25 cellular contexts compared by ENCODE assay signal in genomic region chr1:17566892-17567291, GRCh38. TPM values are rescaled to one million over a fixed set of nuclear protein-coding genes. Genes with fewer than 3 reads are reported as not detected.
DNase-seq lines count a peak whose midpoint lies in the region; ATAC-seq, FAIRE-seq and TF ChIP-seq lines count a peak whose summit lies in the region.
"Had no signal": no experiment of that assay in that cellular context is flagged by ENCODE, and none has a peak within 500 bp of the region (broad histone marks: within the 10 kb centered on the region; RNA-seq: fewer than 3 reads in every experiment).

No MANE protein-coding gene starts in this region.

- 0 out of 2 replicates have a peak, but pooled peaks cover 2% of the 10 kb centered on the region for H3K23me2 ChIP-seq in H1 (ENCODE audit: low read depth, low read length)

- TF ChIP-seq CTCF in heart left ventricle (IDR thresholded peaks at IDR 0.05), result no peak
- TF ChIP-seq CTCF in H1 (IDR thresholded peaks at IDR 0.05; ENCODE audit: control extremely low read depth in 1 of 3, insufficient read depth in 1 of 3, low read depth in 1 of 3, low read length in 3 of 3), result no peak
- TF ChIP-seq CTCF in prostate gland (IDR thresholded peaks at IDR 0.05), result no peak
- no peak for TF ChIP-seq CTCF in uterus (IDR thresholded peaks at IDR 0.05)

- H3K27ac ChIP-seq in heart left ventricle, result peak overlapping the region in 8 of 12 donors; percentile 79 to 99 (median 96)
- H3K27ac ChIP-seq in H1 (ENCODE audit: low read depth, low read length), result no peak overlapping the region
- H3K27ac ChIP-seq in prostate gland, result peak overlapping the region; percentile 87 to 92
- peak overlapping the region; percentile 92 to 99 for H3K27ac ChIP-seq in uterus

- H2AFZ ChIP-seq in H1 (ENCODE audit: low read length), result no peak overlapping the region

- H3K9ac ChIP-seq in H1 (replicated peaks in 1 of 4; ENCODE audit: extremely low read depth in 1 of 4, low read depth in 3 of 4, low read length in 3 of 4), result no peak overlapping the region

- no peak overlapping the region for H4K5ac ChIP-seq in H1 (ENCODE audit: insufficient read length, low read depth, low read length)

- no peak overlapping the region for H3K4ac ChIP-seq in H1 (replicated peaks; ENCODE audit: insufficient read length, low read depth, low read length)

- H4K20me1 ChIP-seq in H1 (replicated peaks in 1 of 2; ENCODE audit: control insufficient read depth in 1 of 2, insufficient read depth in 2 of 2, low read length in 2 of 2), result peaks cover 7 to 13% of the 10 kb centered on the region in 2 experiments

- H2BK120ac ChIP-seq in H1 (replicated peaks; ENCODE audit: low read depth, low read length), result no peak overlapping the region

- H3K56ac ChIP-seq in H1 (replicated peaks; ENCODE audit: insufficient read length, low read depth, low read length), result no peak overlapping the region

- no peak overlapping the region for H3K14ac ChIP-seq in H1 (ENCODE audit: insufficient read length)

- H2BK20ac ChIP-seq in H1 (ENCODE audit: low read length), result peak overlapping the region; percentile 67; the same call in 1 of the 2 replicates

- H2BK12ac ChIP-seq in H1 (ENCODE audit: low read depth, low read length), result peak overlapping the region; percentile 89; the same call in 1 of the 2 replicates

- no peak overlapping the region for H2BK15ac ChIP-seq in H1 (ENCODE audit: low read length)

- H2AK5ac ChIP-seq in H1 (ENCODE audit: low read depth, low read length), result peak overlapping the region; percentile 33; the same call in 1 of the 2 replicates

- no peak for TF ChIP-seq POLR2A in heart left ventricle (IDR thresholded peaks at IDR 0.05)
- no peak for TF ChIP-seq POLR2A in H1 (IDR thresholded peaks at IDR 0.05; ENCODE audit: control extremely low read depth in 1 of 2, low read depth in 2 of 2, low read length in 2 of 2)
- TF ChIP-seq POLR2A in prostate gland (IDR thresholded peaks at IDR 0.05), result no peak
- no peak for TF ChIP-seq POLR2A in uterus (IDR thresholded peaks at IDR 0.05)

- H3K18ac ChIP-seq in H1 (ENCODE audit: extremely low read depth, low read length), result no peak overlapping the region; the same call in 1 of the 2 replicates

- no peaks in the 10 kb centered on the region for H3K36me3 ChIP-seq in heart left ventricle
- no peaks in the 10 kb centered on the region for H3K36me3 ChIP-seq in H1 (ENCODE audit: control insufficient read depth in 2 of 4, insufficient read depth in 4 of 4, low read length in 3 of 4)
- no peaks in the 10 kb centered on the region for H3K36me3 ChIP-seq in prostate gland
- H3K36me3 ChIP-seq in uterus, result no peaks in the 10 kb centered on the region
- H3K36me3 ChIP-seq: thyroid gland had no signal

- TF ChIP-seq EP300 in H1 (IDR thresholded peaks at IDR 0.05; ENCODE audit: borderline replicate concordance in 1 of 2, low read depth in 2 of 2, low read length in 2 of 2), result no peak

- no peaks in the 10 kb centered on the region for H3K9me3 ChIP-seq in heart left ventricle
- no peaks in the 10 kb centered on the region for H3K9me3 ChIP-seq in H1 (ENCODE audit: insufficient read depth in 2 of 2, low read depth in 1 of 2, low read length in 1 of 2)
- H3K9me3 ChIP-seq in prostate gland, result no peaks in the 10 kb centered on the region
- no peaks in the 10 kb centered on the region for H3K9me3 ChIP-seq in uterus
- H3K9me3 ChIP-seq: psoas muscle, thyroid gland had no signal

- H3K79me1 ChIP-seq in H1 (ENCODE audit: low read depth, low read length), result peaks cover 45% of the 10 kb centered on the region

- H4K91ac ChIP-seq in H1 (replicated peaks; ENCODE audit: insufficient read length, low read length), result no peak overlapping the region

- DNase-seq in heart left ventricle, result peak in 1 of 5 donors; percentile 54
- DNase-seq in left ventricle myocardium superior, result no peak
- DNase-seq in H1 (ENCODE audit: low read depth in 1 of 2, low spot score in 2 of 2), result no peak
- DNase-seq in prostate gland (ENCODE audit: low spot score), result no peak
- DNase-seq in uterus, result no peak
- DNase-seq in activated effector memory CD4-positive, alpha-beta T cell treated with anti-CD3 and anti-CD28 coated beads, Interleukin-2, amount 50 U/mL, for 16 hours, result no peak
- DNase-seq in stimulated activated naive CD4-positive, alpha-beta T cell (lab: John Stamatoyannopoulos, UW), result no peak
- no peak for DNase-seq in NCI-H2107 (lab: John Stamatoyannopoulos, UW)
- DNase-seq: activated naive CD4-positive, alpha-beta T cell treated with anti-CD3 and anti-CD28 coated beads, Interleukin-2, amount 10 ng/mL, durations not matched to agents 7 days and 5 days; amygdala; effector CD8-positive, alpha-beta T cell; foreskin melanocyte; hypothalamus; mesenchymal stem cell; NCI-H2081 treated with DMSO at 0.1 percent for 48 hours; NCI-H446; small intestine; stimulated activated CD4-positive, alpha-beta T cell treated with anti-CD3 and anti-CD28 coated beads, Interleukin-2, amount 100 ng/mL, for 24 hours had no signal

- FAIRE-seq in H1 (lab: Jason Lieb, UNC), result no peak
- FAIRE-seq: G401.6, GM18507, K562, small intestine had no signal

- H3K4me1 ChIP-seq in heart left ventricle, result peaks cover 2 to 94% (median 67%) of the 10 kb centered on the region in 12 donors
- H3K4me1 ChIP-seq in H1 (replicated peaks in 1 of 4; ENCODE audit: control insufficient read depth in 3 of 4, insufficient read depth in 4 of 4, low read length in 3 of 4), result peaks cover 16 to 57% (median 45%) of the 10 kb centered on the region in 4 experiments
- peaks cover 5% of the 10 kb centered on the region for H3K4me1 ChIP-seq in prostate gland (replicated peaks)
- peaks cover 7 to 32% of the 10 kb centered on the region in 2 donors for H3K4me1 ChIP-seq in uterus

- no peak overlapping the region for H3K4me3 ChIP-seq in heart left ventricle
- no peak overlapping the region for H3K4me3 ChIP-seq in H1 (ENCODE audit: extremely low read depth in 1 of 4, insufficient read depth in 2 of 4, low read depth in 3 of 4, low read length in 4 of 4)
- H3K4me3 ChIP-seq in prostate gland, result no peak overlapping the region
- no peak overlapping the region for H3K4me3 ChIP-seq in uterus
- H3K4me3 ChIP-seq: GM23248, K562, psoas muscle, thyroid gland had no signal

- POLR2A ChIA-PET in H1 (lab: Charles Lee; ENCODE audit: partially characterized antibody), result interaction anchor here (0.6 to 1.6 kb wide), 2 partner anchors 14 to 62 kb away, joined by 3 read pairs; no protein-coding TSS in a partner anchor

- intact Hi-C loops in heart left ventricle (cut with DNase I) (no loop called here), left ventricle myocardium superior (cut with micrococcal nuclease) (no loop called here), prostate gland (cut with DNase I) (no loop called here), uterus (cut with DNase I; ENCODE audit: low total_unique reads) (no loop called here)

- no peak overlapping the region for H2BK5ac ChIP-seq in H1 (ENCODE audit: low read depth, low read length)

- no peak for TF ChIP-seq RAD21 in H1 (IDR thresholded peaks at IDR 0.05 in 1 of 2, conservative IDR thresholded peaks at IDR 0.05 in 1 of 2; ENCODE audit: low read depth in 2 of 2, low read length in 2 of 2)

- no peak overlapping the region for H3K23ac ChIP-seq in H1 (ENCODE audit: insufficient read length)

- H3K79me2 ChIP-seq in H1 (ENCODE audit: control insufficient read depth in 1 of 2, insufficient read depth in 2 of 2, low read length in 2 of 2), result peaks cover 5 to 97% of the 10 kb centered on the region in 2 experiments; a peak in 2 of 4 replicates

- ATAC-seq in heart left ventricle (no peak), left ventricle myocardium superior (no peak)
- ATAC-seq: K562; psoas muscle; stimulated activated effector memory CD8-positive, alpha-beta T cell treated with anti-CD3 and anti-CD28 coated beads, Interleukin-12 subunit alpha, Interleukin-12 subunit beta, amount 100 ng/mL, for 72 hours had no signal

- no peak overlapping the region for H4K8ac ChIP-seq in H1 (ENCODE audit: extremely low read depth, insufficient read depth, low read length)

- no peaks in the 10 kb centered on the region for H3K27me3 ChIP-seq in heart left ventricle
- H3K27me3 ChIP-seq in H1 (replicated peaks in 1 of 4; ENCODE audit: control insufficient read depth in 3 of 4, extremely low read depth in 1 of 4, insufficient read depth in 3 of 4, low read length in 3 of 4), result no peaks in the 10 kb centered on the region
- no peaks in the 10 kb centered on the region for H3K27me3 ChIP-seq in prostate gland (replicated peaks; ENCODE audit: insufficient read depth)
- no peaks in the 10 kb centered on the region for H3K27me3 ChIP-seq in uterus
- H3K27me3 ChIP-seq: thyroid gland had no signal

- CTCF ChIA-PET in H1 (lab: Charles Lee; ENCODE audit: partially characterized antibody), result interaction anchor here (0.7 to 86.2 kb wide), 7 partner anchors 11 to 114 kb away, joined by 3 to 1640 read pairs (median 157); no protein-coding TSS in a partner anchor

- H3K4me2 ChIP-seq in H1 (ENCODE audit: insufficient read depth in 1 of 2, low read depth in 2 of 2, low read length in 2 of 2), result no peak overlapping the region

- WGBS in heart left ventricle, 4 donors, result 58 to 66% (median 62%) methylated on average over 6 to 9 of the region's 9 CpGs
- WGBS in H1 (ENCODE audit: extremely low coverage in 1 of 2, insufficient coverage in 1 of 2, insufficient read length in 1 of 2, insufficient replicate concordance in 2 of 2, low coverage in 1 of 2, low lambda C conversion rate in 2 of 2, missing lambda C conversion rate in 1 of 2), 2 experiments, result 94% methylated on average over 9 of the region's 9 CpGs; no CpG with 5 or more reads in 1 of the 2 experiments
- WGBS in prostate gland, result 88% methylated on average over 9 of the region's 9 CpGs

TF ChIP-seq in H1, 55 proteins besides CTCF, POLR2A, EP300 and RAD21 (continues in another document):
- TF ChIP-seq CBX8 (IDR thresholded peaks at IDR 0.05; ENCODE audit: borderline replicate concordance, low read depth, low read length) (no peak), NANOG (IDR thresholded peaks at IDR 0.05; ENCODE audit: insufficient read depth, low read depth, low read length, poor library complexity, severe bottlenecking) (no peak), TAF1 (IDR thresholded peaks at IDR 0.05; ENCODE audit: low read depth, low read length) (no peak)

RNA-seq across cellular contexts. Expression of gene ARHGEF10L, which starts 27.4 kb away (rescaled TPM):
- total RNA-seq in heart left ventricle (10 to 100 TPM; 44.6 to 72.8 (median 57.5) TPM), left ventricle myocardium superior (54.9 TPM), prostate gland (10 to 100 TPM; 26.0 to 39.7 TPM), uterus (10 to 100 TPM in 3 of 4 donors, 1 to 10 TPM in 1; 5.6 to 61.9 (median 19.1) TPM)
- polyA plus RNA-seq in heart left ventricle (10 to 100 TPM; 57.9 to 65.8 TPM), H1 (2011; rRNA removed) (33.6 and 55.3 TPM in 2 replicates)
- 38.0 and 39.6 TPM in 2 replicates for total RNA-seq in H1 (2021; fragmentation: NEBNext Ultra II Directional; extraction: Animal tissue kit (Norgen Biotek cat#: 25700))
- 43.2 TPM for polyA plus RNA-seq in H1 (2011; cell fraction: cytosol; rRNA removed)
- 171 TPM for polyA plus RNA-seq in H1 (2011; cell fraction: nucleus; rRNA removed)
- 23.6 to 37.7 TPM (median 33.8 TPM) in 4 replicates for polyA plus RNA-seq in H1 (2012, experiment 1 of 2)
- 27.2 TPM for polyA plus RNA-seq in H1 (2012, experiment 2 of 2)
- 17.0 TPM for polyA plus RNA-seq in H1 (2013, experiment 1 of 2)
- 16.9 TPM for polyA plus RNA-seq in H1 (2013, experiment 2 of 2)
- polyA minus RNA-seq in H1 (2011; rRNA and poly(A)+ RNA removed), result 46.7 and 47.4 TPM in 2 replicates
- polyA minus RNA-seq in H1 (2011; cell fraction: cytosol; rRNA and poly(A)+ RNA removed), result 33.8 TPM
- 74.8 TPM for polyA minus RNA-seq in H1 (2011; cell fraction: nucleus; rRNA and poly(A)+ RNA removed)
- polyA plus RNA-seq: K562 had no signal
